ENCODE assay signal across 1 cellular context in genomic region chr15:89860851-89861360, GRCh38.
TF ChIP-seq lines count a peak whose summit lies in the region.

No MANE protein-coding gene starts in this region.

TF ChIP-seq in K562, 482 proteins besides CTCF, POLR2A, EP300 and RAD21:
- TF ChIP-seq ZNF316 (IDR thresholded peaks at IDR 0.05) (peak; percentile 62), ZNF644 (tag; IDR thresholded peaks at IDR 0.05; ENCODE audit: low read depth) (no peak), PKNOX1 (IDR thresholded peaks at IDR 0.05) (peak; percentile 32; the same call in 1 of the 2 replicates), ZFPM2 (CRISPR knock-in tag; IDR thresholded peaks at IDR 0.05) (no peak), PBX2 (CRISPR knock-in tag; IDR thresholded peaks at IDR 0.05; ENCODE audit: low read depth) (no peak), PBX2 (tag; conservative IDR thresholded peaks at IDR 0.05; ENCODE audit: low read depth) (peak; percentile 33; the same call in 1 of the 2 replicates), C11orf30 (IDR thresholded peaks at IDR 0.05; ENCODE audit: low read depth) (peak; percentile 44; the same call in 1 of the 2 replicates)
